9 cellular contexts compared by ENCODE assay signal in the genomic region with DNA sequence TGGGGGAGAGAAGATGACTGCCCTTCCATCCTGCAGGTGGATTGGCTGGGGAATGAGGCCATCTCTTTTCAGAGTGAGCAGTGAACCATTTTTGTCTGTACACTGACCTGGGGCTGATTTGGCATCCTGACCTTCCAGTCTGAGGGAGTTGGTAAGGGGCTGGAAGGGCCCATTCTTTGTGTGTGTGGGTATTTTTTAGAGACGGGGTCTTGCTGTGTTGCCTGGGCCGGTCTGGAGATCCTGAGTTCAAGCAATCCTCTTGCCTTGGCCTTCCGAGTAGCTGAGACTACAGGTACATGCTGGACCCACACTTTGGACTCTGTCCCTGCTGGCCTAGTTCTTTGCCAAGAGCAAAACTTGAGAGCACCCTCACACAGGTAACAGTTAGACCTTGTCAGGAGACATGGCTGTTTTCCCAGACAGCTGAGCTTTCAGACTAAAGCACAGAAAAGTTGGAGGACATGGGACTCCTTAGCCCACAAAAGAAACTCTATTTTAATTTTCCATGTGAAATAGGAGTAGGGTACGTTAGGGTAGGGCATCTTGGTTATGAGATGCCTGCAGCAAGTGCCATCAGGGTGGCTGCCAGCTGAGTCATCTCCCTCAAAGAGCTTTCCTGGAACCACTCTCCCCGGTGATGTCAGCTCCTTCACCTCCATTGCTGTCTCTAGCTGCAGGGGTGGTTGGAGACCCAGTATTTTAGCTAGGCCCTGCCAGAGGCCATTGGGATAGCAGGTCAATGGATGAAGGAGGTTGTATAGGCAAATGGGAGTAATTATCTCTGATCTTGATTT.
DNase-seq lines count a peak whose midpoint lies in the region; ATAC-seq and TF ChIP-seq lines count a peak whose summit lies in the region.
"Had no signal": no experiment of that assay in that cellular context is flagged by ENCODE, and none has a peak within 500 bp of the region (broad histone marks: within the 10 kb centered on the region; RNA-seq: fewer than 3 reads in every experiment).

No MANE protein-coding gene starts in this region.

- H2AK5ac ChIP-seq in H9 (ENCODE audit: insufficient read length, low read length) = no peak overlapping the region

- no peak overlapping the region for H3K9ac ChIP-seq in H9 (ENCODE audit: extremely low read depth, insufficient read length, low read length)

- H3K4me1 Mint-ChIP-seq in activated T-helper 17 cell treated with anti-CD3 and anti-CD28 coated beads, Interleukin-2, amount 50 U/mL, for 72 hours = peaks cover 61% of the 10 kb centered on the region
- H3K4me1 Mint-ChIP-seq in H9 = peaks cover 16 to 21% of the 10 kb centered on the region in 2 experiments

- peak; percentile 22 for DNase-seq in DMS53 (lab: John Stamatoyannopoulos, UW)
- DNase-seq in DMS53 treated with DMSO at 0.1 percent for 48 hours (lab: John Stamatoyannopoulos, UW; ENCODE audit: unreplicated experiment) = no peak
- DNase-seq in left lobe of liver (ENCODE audit: low spot score) = peak; percentile 76
- DNase-seq in thyroid gland = peak; percentile 86 to 90
- DNase-seq in H9 = no peak

- H3K36me3 ChIP-seq in thyroid gland = no peaks in the 10 kb centered on the region

- no peak for TF ChIP-seq POLR2A in thyroid gland (IDR thresholded peaks at IDR 0.05)

- H2BK20ac ChIP-seq in H9 (ENCODE audit: low read depth, low read length, poor library complexity, severe bottlenecking) = no peak overlapping the region

- no peak overlapping the region for H2BK15ac ChIP-seq in H9 (ENCODE audit: low read depth, low read length)

- intact Hi-C loops in thyroid gland (cut with DNase I) = no loop called here

- H3K9me3 ChIP-seq in thyroid gland = no peaks in the 10 kb centered on the region
- H3K9me3 ChIP-seq in H9 (ENCODE audit: control insufficient read depth, low read depth, low read length) = no peaks in the 10 kb centered on the region

- H3K27me3 ChIP-seq in thyroid gland = no peaks in the 10 kb centered on the region
- H3K27me3 ChIP-seq in H9 (ENCODE audit: insufficient read depth, low read length) = no peaks in the 10 kb centered on the region

- H4K5ac ChIP-seq in H9 (ENCODE audit: insufficient read length, low read depth, low read length) = no peak overlapping the region

- H3K4me1 ChIP-seq in thyroid gland (peaks cover 59 to 70% of the 10 kb centered on the region in 2 donors), H9 (ENCODE audit: insufficient read depth, low read length) (peaks cover 5% of the 10 kb centered on the region; the same call in 1 of the 2 replicates)

- H4K8ac ChIP-seq in H9 (replicated peaks; ENCODE audit: insufficient read length, low read depth, low read length) = no peak overlapping the region

- no peak overlapping the region for H2BK120ac ChIP-seq in H9 (ENCODE audit: low read depth, low read length, poor library complexity, severe bottlenecking)

- no peak overlapping the region for H2BK12ac ChIP-seq in H9 (ENCODE audit: insufficient read length, low read depth, low read length)

- peak overlapping the region; percentile 93 for H3K27ac Mint-ChIP-seq in activated T-helper 17 cell treated with anti-CD3 and anti-CD28 coated beads, Interleukin-2, amount 50 U/mL, for 72 hours
- H3K27ac Mint-ChIP-seq in H9 = peak overlapping the region in 1 of 3 experiments; percentile 41; a peak in 2 of 7 replicates

- no peak overlapping the region for H3K14ac ChIP-seq in H9 (ENCODE audit: insufficient read depth, low read length)

- no peak overlapping the region for H3K18ac ChIP-seq in H9 (ENCODE audit: insufficient read length, low read depth, low read length)

- peak; percentile 70 for ATAC-seq in activated T-helper 17 cell treated with anti-CD3 and anti-CD28 coated beads, Interleukin-2, amount 50 U/mL, for 72 hours (replicated peaks)
- ATAC-seq in left lobe of liver = peak; percentile 90
- ATAC-seq in GM21381 (IDR thresholded peaks at IDR 0.05; ENCODE audit: unreplicated experiment) = no peak
- no peak for ATAC-seq in HG03108 (IDR thresholded peaks at IDR 0.05; ENCODE audit: unreplicated experiment)

- no peak for TF ChIP-seq CTCF in thyroid gland (IDR thresholded peaks at IDR 0.05)
- no peak for TF ChIP-seq CTCF in H9 (conservative IDR thresholded peaks at IDR 0.05)

- peak overlapping the region; percentile 46 for H3K4me3 Mint-ChIP-seq in activated T-helper 17 cell treated with anti-CD3 and anti-CD28 coated beads, Interleukin-2, amount 50 U/mL, for 72 hours
- H3K4me3 Mint-ChIP-seq in H9 = no peak overlapping the region

- WGBS in thyroid gland, 2 donors = 39 to 44% methylated on average over 2 to 5 of the region's 5 CpGs
- WGBS in H9 (ENCODE audit: extremely low coverage, insufficient read length, low lambda C conversion rate) = no CpG with 5 or more reads among the region's 5 CpGs

- H3K79me2 ChIP-seq in H9 (ENCODE audit: insufficient read depth, low read length) = no peaks in the 10 kb centered on the region

- no peak overlapping the region for H3K4me2 ChIP-seq in H9 (ENCODE audit: insufficient read depth, insufficient read length, low read length)

- no peak overlapping the region for H3T11ph ChIP-seq in H9 (ENCODE audit: low read length)

- H3K27ac ChIP-seq in thyroid gland (peak overlapping the region; percentile 91 to 96 (median 95)), H9 (ENCODE audit: insufficient read length, low read depth, low read length) (no peak overlapping the region)
- H3K27ac ChIP-seq: 22Rv1 had no signal

- H3K27me3 Mint-ChIP-seq in activated T-helper 17 cell treated with anti-CD3 and anti-CD28 coated beads, Interleukin-2, amount 50 U/mL, for 72 hours = no peaks in the 10 kb centered on the region
- H3K27me3 Mint-ChIP-seq in H9 (ENCODE audit: low read depth) = no peaks in the 10 kb centered on the region

- H4K91ac ChIP-seq in H9 (ENCODE audit: insufficient read length, low read depth, low read length) = no peak overlapping the region

- no peak overlapping the region for H2AFZ ChIP-seq in H9 (ENCODE audit: low read length)

- no peak overlapping the region for H2BK5ac ChIP-seq in H9 (ENCODE audit: insufficient read length, low read length)

- H3K9me3 Mint-ChIP-seq in activated T-helper 17 cell treated with anti-CD3 and anti-CD28 coated beads, Interleukin-2, amount 50 U/mL, for 72 hours = no peaks in the 10 kb centered on the region
- peaks cover 16 to 23% of the 10 kb centered on the region in 2 experiments for H3K9me3 Mint-ChIP-seq in H9

- H3K23ac ChIP-seq in H9 (ENCODE audit: insufficient read length, low read depth, low read length) = no peak overlapping the region

- no peak overlapping the region for H3K4ac ChIP-seq in H9 (ENCODE audit: low read depth, low read length)

- no peak overlapping the region for H3K4me3 ChIP-seq in thyroid gland (replicated peaks in 1 of 3)

- no peak overlapping the region for H3K56ac ChIP-seq in H9 (ENCODE audit: insufficient read length, low read depth, low read length)

- no peaks in the 10 kb centered on the region for H3K23me2 ChIP-seq in H9 (ENCODE audit: insufficient read length, low read depth, low read length, poor library complexity, severe bottlenecking)

- peaks cover 10% of the 10 kb centered on the region for H3K36me3 Mint-ChIP-seq in activated T-helper 17 cell treated with anti-CD3 and anti-CD28 coated beads, Interleukin-2, amount 50 U/mL, for 72 hours (ENCODE audit: low read depth)
- peaks cover 19 to 21% (median 20%) of the 10 kb centered on the region in 3 experiments for H3K36me3 Mint-ChIP-seq in H9 (ENCODE audit: insufficient read depth in 1 of 3, low read depth in 3 of 3)

- no peaks in the 10 kb centered on the region for H3K79me1 ChIP-seq in H9 (ENCODE audit: insufficient read depth, low read depth, low read length, poor library complexity, severe bottlenecking)

- H4K20me1 ChIP-seq in H9 (ENCODE audit: control insufficient read depth, insufficient read depth, insufficient read length) = no peaks in the 10 kb centered on the region

Comparison
In these comparisons a context has a peak if more than half of its experiments do, and no peak if none do; other contexts are left out.
1. DNase-seq: peak in DMS53 (single experiment), left lobe of liver (single experiment) and thyroid gland (2 of 2); none in DMS53 treated with DMSO at 0.1 percent for 48 hours (single experiment) and H9 (single experiment).
2. ATAC-seq: peak in activated T-helper 17 cell treated with anti-CD3 and anti-CD28 coated beads, Interleukin-2, amount 50 U/mL, for 72 hours (single experiment) and left lobe of liver (single experiment); none in GM21381 (single experiment) and HG03108 (single experiment).